15 cellular contexts compared by ENCODE assay signal in genomic region chr10:74213019-74213418, GRCh38.
DNase-seq lines count a peak whose midpoint lies in the region; TF ChIP-seq lines count a peak whose summit lies in the region.
"Had no signal": no experiment of that assay in that cellular context is flagged by ENCODE, and none has a peak within 500 bp of the region (broad histone marks: within the 10 kb centered on the region; RNA-seq: fewer than 3 reads in every experiment).

No MANE protein-coding gene starts in this region.

- H3K27ac ChIP-seq in breast epithelium (no peak overlapping the region), SK-N-MC (0 out of 2 replicates have a peak overlapping the region, but pooled peaks have one; percentile 19), epithelial cell of prostate (peak overlapping the region; percentile 47)

- no peak overlapping the region for H3K4me3 ChIP-seq in breast epithelium
- H3K4me3 ChIP-seq in SK-N-MC: no peak overlapping the region

- peaks cover 17% of the 10 kb centered on the region for H3K36me3 Mint-ChIP-seq in MCF 10A (ENCODE audit: insufficient read depth, unreplicated experiment)
- peaks cover 5% of the 10 kb centered on the region for H3K36me3 Mint-ChIP-seq in T-helper 2 cell treated with Interferon-gamma antibody and Interleukin-4, amounts not matched to agents 5 μg/mL and 100 μg/mL, for 36 hours (ENCODE audit: low read depth)
- H3K36me3 Mint-ChIP-seq: CD4-positive, CD25-positive, alpha-beta regulatory T cell had no signal

- no peaks in the 10 kb centered on the region for H3K9me3 Mint-ChIP-seq in MCF 10A (ENCODE audit: unreplicated experiment)
- no peaks in the 10 kb centered on the region for H3K9me3 Mint-ChIP-seq in T-helper 2 cell treated with Interferon-gamma antibody and Interleukin-4, amounts not matched to agents 5 μg/mL and 100 μg/mL, for 36 hours
- H3K9me3 Mint-ChIP-seq: CD4-positive, CD25-positive, alpha-beta regulatory T cell had no signal

- no peak for TF ChIP-seq POLR2A in breast epithelium (IDR thresholded peaks at IDR 0.05)

- H3K4me1 Mint-ChIP-seq in MCF 10A (ENCODE audit: insufficient read depth, unreplicated experiment): peaks cover 12% of the 10 kb centered on the region
- H3K4me1 Mint-ChIP-seq in T-helper 2 cell treated with Interferon-gamma antibody and Interleukin-4, amounts not matched to agents 5 μg/mL and 100 μg/mL, for 36 hours (ENCODE audit: low read depth): peaks cover 3% of the 10 kb centered on the region

- no peaks in the 10 kb centered on the region for H3K27me3 Mint-ChIP-seq in MCF 10A (ENCODE audit: insufficient read depth, unreplicated experiment)
- H3K27me3 Mint-ChIP-seq in T-helper 2 cell treated with Interferon-gamma antibody and Interleukin-4, amounts not matched to agents 5 μg/mL and 100 μg/mL, for 36 hours (ENCODE audit: low read depth): no peaks in the 10 kb centered on the region
- H3K27me3 Mint-ChIP-seq: CD4-positive, CD25-positive, alpha-beta regulatory T cell had no signal

- intact Hi-C loops in MCF 10A (cut with micrococcal nuclease): loop anchor here (1.0 to 2.0 kb wide), 2 partner anchors 36 to 62 kb away; partner anchors contain the start of gene ADK
- intact Hi-C loops in breast epithelium (cut with DNase I; ENCODE audit: low total_unique reads): no loop called here

- H3K9me3 ChIP-seq in breast epithelium: no peaks in the 10 kb centered on the region
- H3K9me3 ChIP-seq in SK-N-MC (ENCODE audit: low read depth, low read length): no peaks in the 10 kb centered on the region
- H3K9me3 ChIP-seq: BE2C had no signal

- H3K36me3 ChIP-seq in breast epithelium (no peaks in the 10 kb centered on the region), SK-N-MC (ENCODE audit: insufficient read depth, low read length) (no peaks in the 10 kb centered on the region)

- POLR2A ChIA-PET in MCF 10A (lab: Yijun Ruan, JAX): interaction anchor here (1.0 to 3.0 kb wide), 8 partner anchors 10 to 62 kb away, joined by 4 to 20 read pairs (median 8); partner anchors contain the start of genes ADK and AP3M1

- no peaks in the 10 kb centered on the region for H3K27me3 ChIP-seq in breast epithelium
- H3K27me3 ChIP-seq: BE2C had no signal

- no peak overlapping the region for H3K27ac Mint-ChIP-seq in MCF 10A (ENCODE audit: low read depth, unreplicated experiment)
- no peak overlapping the region for H3K27ac Mint-ChIP-seq in T-helper 2 cell treated with Interferon-gamma antibody and Interleukin-4, amounts not matched to agents 5 μg/mL and 100 μg/mL, for 36 hours

- CTCF ChIA-PET in MCF 10A (lab: Yijun Ruan, JAX): interaction anchor here (0.6 to 2.5 kb wide), 15 partner anchors 9 to 959 kb away, joined by 3 to 14 read pairs (median 6); partner anchors contain the start of genes ADK and AP3M1

- TF ChIP-seq CTCF in MCF 10A (IDR thresholded peaks at IDR 0.05; ENCODE audit: unreplicated experiment) (no peak), breast epithelium (IDR thresholded peaks at IDR 0.05) (no peak)

- no peaks in the 10 kb centered on the region for H3K4me1 ChIP-seq in breast epithelium
- H3K4me1 ChIP-seq: BE2C, Caco-2 had no signal

- BruUV-seq in MCF 10A (replicated peaks; lab: Mats Ljungman, UMichigan): TSS peak; percentile 66

- H3K9ac ChIP-seq in SK-N-MC (ENCODE audit: insufficient read length): no peak overlapping the region

- H3K4me3 Mint-ChIP-seq in MCF 10A (ENCODE audit: unreplicated experiment): no peak overlapping the region
- H3K4me3 Mint-ChIP-seq in T-helper 2 cell treated with Interferon-gamma antibody and Interleukin-4, amounts not matched to agents 5 μg/mL and 100 μg/mL, for 36 hours: no peak overlapping the region
- H3K4me3 Mint-ChIP-seq: CD4-positive, CD25-positive, alpha-beta regulatory T cell had no signal

- DNase-seq in MCF 10A (ENCODE audit: unreplicated experiment): no peak
- DNase-seq in breast epithelium (ENCODE audit: low spot score in 2 of 2): no peak
- DNase-seq in SK-N-MC (ENCODE audit: low read depth, low spot score): no peak
- no peak for DNase-seq in epithelial cell of prostate (ENCODE audit: low read depth, low spot score)
- DNase-seq in stimulated activated CD4-positive, alpha-beta T cell treated with anti-CD3 and anti-CD28 coated beads, Interleukin-4, amount 100 ng/mL, for 24 hours: no peak
- no peak for DNase-seq in NCI-H2196 (lab: John Stamatoyannopoulos, UW; ENCODE audit: unreplicated experiment)
- no peak for DNase-seq in T-helper 9 cell
- no peak for DNase-seq in T-helper 2 cell treated with Interferon-gamma antibody and Interleukin-4, amounts not matched to agents 5 μg/mL and 100 μg/mL, for 36 hours (ENCODE audit: low spot score)
- DNase-seq: 8988T, GDM1, NCI-H2107, NCI-H345 had no signal

Comparison
In these comparisons a context has a peak if more than half of its experiments do, and no peak if none do; other contexts are left out.
1. H3K27ac ChIP-seq: peak in SK-N-MC (single experiment) and epithelial cell of prostate (single experiment); none in breast epithelium (0 of 2).